ENCODE assay signal across 13 cellular contexts in the genomic region with DNA sequence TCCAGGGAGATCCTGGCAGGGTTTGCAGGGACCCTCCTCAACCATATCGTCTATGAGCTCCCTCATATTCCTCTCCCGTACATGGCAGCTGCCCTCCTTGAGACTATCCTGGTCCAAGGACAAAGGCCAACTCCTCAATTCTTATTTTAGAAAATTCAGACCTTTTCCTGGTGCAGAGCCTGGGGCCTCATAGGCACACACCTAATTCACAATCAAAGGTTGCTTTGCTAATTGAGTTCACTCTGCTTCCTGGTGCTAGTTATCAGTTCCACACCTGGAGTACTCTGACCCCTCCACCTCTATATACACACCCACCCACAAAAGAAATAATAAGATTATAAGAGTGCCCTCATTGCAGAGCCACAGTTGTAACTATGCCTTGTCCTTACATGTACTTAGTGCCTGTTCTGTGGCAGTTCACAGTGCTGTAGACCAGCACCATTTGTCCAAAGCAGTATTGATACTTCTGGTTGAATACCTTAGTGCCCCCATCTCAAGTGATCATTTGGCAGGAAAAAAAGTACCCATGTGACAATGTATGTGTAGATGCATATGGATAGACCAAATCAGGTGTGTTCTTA.
"Had no signal": no experiment of that assay in that cellular context is flagged by ENCODE, and none has a peak within 500 bp of the region (broad histone marks: within the 10 kb centered on the region; RNA-seq: fewer than 3 reads in every experiment).

No MANE protein-coding gene starts in this region.

- ATAC-seq: activated T-cell treated with anti-CD3 and anti-CD28 coated beads, Interleukin-2, amount 50 U/mL, for 72 hours; stimulated activated effector memory CD8-positive, alpha-beta T cell treated with anti-CD3 and anti-CD28 coated beads, Interleukin-12 subunit alpha, Interleukin-12 subunit beta, amount 100 ng/mL, for 72 hours had no signal

- H3K36me3 ChIP-seq: ovary had no signal

- H3K9me3 Mint-ChIP-seq: activated CD4-positive, alpha-beta memory T cell treated with anti-CD3 and anti-CD28 coated beads for 36 hours; neural crest cell; stimulated activated effector memory CD8-positive, alpha-beta T cell treated with anti-CD3 and anti-CD28 coated beads, Interleukin-12 subunit alpha, Interleukin-12 subunit beta, amount 100 ng/mL, for 72 hours had no signal

- DNase-seq: activated CD4-positive, alpha-beta memory T cell treated with anti-CD3 and anti-CD28 coated beads for 36 hours; activated naive CD4-positive, alpha-beta T cell; activated T-cell treated with anti-CD3 and anti-CD28 coated beads, Interleukin-2, amount 50 U/mL, for 72 hours; effector CD8-positive, alpha-beta T cell; foreskin melanocyte; head of caudate nucleus; mesendoderm; ovary; tibial artery had no signal

- H3K27me3 Mint-ChIP-seq: activated CD4-positive, alpha-beta memory T cell treated with anti-CD3 and anti-CD28 coated beads for 36 hours had no signal

- H3K9me3 ChIP-seq: ovary, tibial artery had no signal

- H3K4me3 ChIP-seq: ovary, SK-N-MC, skin epidermis, tibial artery had no signal

- H3K27ac ChIP-seq: ovary, SK-N-MC, skin epidermis, tibial artery had no signal

- H3K4me1 Mint-ChIP-seq: neural crest cell had no signal

- H3K4me3 Mint-ChIP-seq: activated CD4-positive, alpha-beta memory T cell treated with anti-CD3 and anti-CD28 coated beads for 36 hours; neural crest cell; stimulated activated effector memory CD8-positive, alpha-beta T cell treated with anti-CD3 and anti-CD28 coated beads, Interleukin-12 subunit alpha, Interleukin-12 subunit beta, amount 100 ng/mL, for 72 hours had no signal

- H3K36me3 Mint-ChIP-seq: stimulated activated effector memory CD8-positive, alpha-beta T cell treated with anti-CD3 and anti-CD28 coated beads, Interleukin-12 subunit alpha, Interleukin-12 subunit beta, amount 100 ng/mL, for 72 hours had no signal

- H3K27ac Mint-ChIP-seq: activated CD4-positive, alpha-beta memory T cell treated with anti-CD3 and anti-CD28 coated beads for 36 hours had no signal

- H3K27me3 ChIP-seq: ovary, tibial artery had no signal
